13 cellular contexts compared by ENCODE assay signal in genomic region chr6:151176941-151177760, GRCh38.
DNase-seq lines count a peak whose midpoint lies in the region; ATAC-seq and TF ChIP-seq lines count a peak whose summit lies in the region.
"Had no signal": no experiment of that assay in that cellular context is flagged by ENCODE, and none has a peak within 500 bp of the region (broad histone marks: within the 10 kb centered on the region; RNA-seq: fewer than 3 reads in every experiment).

No MANE protein-coding gene starts in this region.

- TF ChIP-seq RAD21 in HCT116 (IDR thresholded peaks at IDR 0.05; ENCODE audit: low read depth) (no peak), SK-N-SH (IDR thresholded peaks at IDR 0.05; ENCODE audit: low read length) (no peak)

- no peak overlapping the region for H2BK120ac ChIP-seq in mesenchymal stem cell (ENCODE audit: low read depth, low read length)

- H3K36me3 Mint-ChIP-seq in naive thymus-derived CD8-positive, alpha-beta T cell: no peaks in the 10 kb centered on the region
- H3K36me3 Mint-ChIP-seq: CD4-positive, CD25-positive, alpha-beta regulatory T cell had no signal

- H3K4ac ChIP-seq in mesenchymal stem cell (ENCODE audit: low read depth in 1 of 2, low read length in 2 of 2): no peak overlapping the region

- H3K4me3 Mint-ChIP-seq in naive thymus-derived CD8-positive, alpha-beta T cell: no peak overlapping the region
- H3K4me3 Mint-ChIP-seq: CD4-positive, CD25-positive, alpha-beta regulatory T cell had no signal

- H4K8ac ChIP-seq in mesenchymal stem cell (ENCODE audit: low read length): no peak overlapping the region

- no peak for DNase-seq in HCT116 (ENCODE audit: low read depth, low spot score)
- no peak for DNase-seq in SK-N-SH
- peak; percentile 21 for DNase-seq in dedifferentiated amniotic fluid mesenchymal stem cell (ENCODE audit: extremely low spot score)
- DNase-seq in mesenchymal stem cell: no peak
- no peak for DNase-seq in AG20443 (ENCODE audit: low spot score)
- no peak for DNase-seq in caudate nucleus (lab: John Stamatoyannopoulos, UW)
- no peak for DNase-seq in naive thymus-derived CD8-positive, alpha-beta T cell
- DNase-seq in HEK293T (ENCODE audit: extremely low spot score): no peak
- DNase-seq: CD4-positive, CD25-positive, alpha-beta regulatory T cell; DMS53; GM23248 had no signal

- H3K79me1 ChIP-seq in mesenchymal stem cell (replicated peaks; ENCODE audit: low read length, poor library complexity, severe bottlenecking): no peaks in the 10 kb centered on the region

- H3K4me1 ChIP-seq in HCT116 (ENCODE audit: control insufficient read depth in 1 of 2, insufficient read depth in 2 of 2, low read length in 2 of 2): peaks cover 0 to 5% of the 10 kb centered on the region in 2 experiments; a peak in 1 of 4 replicates
- H3K4me1 ChIP-seq in SK-N-SH (ENCODE audit: control insufficient read depth in 1 of 2, insufficient read depth in 2 of 2, low read depth in 1 of 2, low read length in 1 of 2): peaks cover 3 to 8% of the 10 kb centered on the region in 2 experiments; a peak in 2 of 4 replicates
- H3K4me1 ChIP-seq in mesenchymal stem cell (ENCODE audit: control insufficient read depth, insufficient read depth, low read depth, low read length): no peaks in the 10 kb centered on the region

- no TSS peak for BruUV-seq in HCT116 (replicated peaks; lab: Mats Ljungman, UMichigan)

- no peak overlapping the region for H2AK5ac ChIP-seq in mesenchymal stem cell (ENCODE audit: low read length, severe bottlenecking)

- H3K27me3 ChIP-seq in HCT116 (ENCODE audit: insufficient read depth, low read length) (no peaks in the 10 kb centered on the region), SK-N-SH (ENCODE audit: insufficient read depth) (no peaks in the 10 kb centered on the region), mesenchymal stem cell (ENCODE audit: control insufficient read depth in 1 of 2, insufficient read depth in 1 of 2, low read length in 2 of 2) (no peaks in the 10 kb centered on the region)
- H3K27me3 ChIP-seq: BLaER1 treated with 17β-estradiol and CSF1 and Interleukin-3, amounts not matched to agents 10 nM and 100 nM had no signal

- RAD21 ChIA-PET in HCT116 (lab: Charles Lee; ENCODE audit: low non-redundant PET in 1 of 2, low total read pairs in 2 of 2, uncharacterized antibody in 2 of 2, unreplicated experiment in 2 of 2): no interaction called here

- no peak overlapping the region for H2BK15ac ChIP-seq in mesenchymal stem cell (ENCODE audit: low read depth, poor library complexity, severe bottlenecking)

- CTCF ChIA-PET in HCT116 (lab: Charles Lee): no interaction called here
- CTCF ChIA-PET in SK-N-SH (lab: Yijun Ruan, JAX): no interaction called here
- CTCF ChIA-PET in HEK293T (lab: Yijun Ruan, JAX): no interaction called here

- H4K20me1 ChIP-seq in HCT116 (ENCODE audit: insufficient read depth): no peaks in the 10 kb centered on the region
- H4K20me1 ChIP-seq in SK-N-SH (ENCODE audit: insufficient read depth): no peaks in the 10 kb centered on the region
- H4K20me1 ChIP-seq: BLaER1 treated with 17β-estradiol and CSF1 and Interleukin-3, amounts not matched to agents 10 nM and 100 nM had no signal

- H3K14ac ChIP-seq in mesenchymal stem cell (ENCODE audit: low read length in 2 of 2): no peak overlapping the region

- H3K27me3 Mint-ChIP-seq in naive thymus-derived CD8-positive, alpha-beta T cell: peaks cover 22 to 54% (median 29%) of the 10 kb centered on the region in 5 donors

- H3K9ac ChIP-seq in HCT116 (ENCODE audit: low read length): no peak overlapping the region
- no peak overlapping the region for H3K9ac ChIP-seq in SK-N-SH
- H3K9ac ChIP-seq in mesenchymal stem cell (ENCODE audit: low read length): peak overlapping the region; percentile 8
- H3K9ac ChIP-seq: BLaER1 treated with 17β-estradiol and CSF1 and Interleukin-3, amounts not matched to agents 10 nM and 100 nM; GM23248 had no signal

- H3K18ac ChIP-seq in mesenchymal stem cell (ENCODE audit: low read depth in 1 of 2, low read length in 2 of 2): no peak overlapping the region

- intact Hi-C loops in HCT116 (cut with micrococcal nuclease): no loop called here

- H3K9me2 ChIP-seq in HCT116 (ENCODE audit: insufficient read depth) (no peaks in the 10 kb centered on the region), SK-N-SH (no peaks in the 10 kb centered on the region)

- H3K79me2 ChIP-seq in HCT116 (ENCODE audit: insufficient read depth, low read length): no peaks in the 10 kb centered on the region
- no peaks in the 10 kb centered on the region for H3K79me2 ChIP-seq in SK-N-SH (ENCODE audit: insufficient read depth)

- no peak overlapping the region for H2BK5ac ChIP-seq in mesenchymal stem cell (ENCODE audit: low read depth, low read length, poor library complexity, severe bottlenecking)

- H3K27ac ChIP-seq in HCT116 (ENCODE audit: low read depth, low read length) (no peak overlapping the region), SK-N-SH (ENCODE audit: low read depth in 2 of 2, low read length in 1 of 2) (no peak overlapping the region), mesenchymal stem cell (ENCODE audit: low read length, poor library complexity, severe bottlenecking) (no peak overlapping the region), caudate nucleus (ENCODE audit: low read depth, low read length) (no peak overlapping the region)
- H3K27ac ChIP-seq: BLaER1 treated with 17β-estradiol and CSF1 and Interleukin-3, amounts not matched to agents 10 nM and 100 nM; GM23248 had no signal

- H4K91ac ChIP-seq in mesenchymal stem cell (ENCODE audit: low read length): no peak overlapping the region

- H3K27ac Mint-ChIP-seq in naive thymus-derived CD8-positive, alpha-beta T cell: no peak overlapping the region
- H3K27ac Mint-ChIP-seq: CD4-positive, CD25-positive, alpha-beta regulatory T cell had no signal

- H3K4me3 ChIP-seq in HCT116 (replicated peaks in 1 of 2; ENCODE audit: low read depth in 1 of 2, low read length in 2 of 2): no peak overlapping the region
- no peak overlapping the region for H3K4me3 ChIP-seq in SK-N-SH (ENCODE audit: low read depth in 2 of 2, low read length in 1 of 2)
- no peak overlapping the region for H3K4me3 ChIP-seq in mesenchymal stem cell (ENCODE audit: insufficient read depth in 1 of 2, low read depth in 1 of 2, low read length in 2 of 2)
- H3K4me3 ChIP-seq: BLaER1 treated with 17β-estradiol and CSF1 and Interleukin-3, amounts not matched to agents 10 nM and 100 nM; GM12878; GM23248 had no signal

- no peak overlapping the region for H3K23ac ChIP-seq in mesenchymal stem cell (ENCODE audit: low read length in 2 of 2)

- no peak overlapping the region for H2BK12ac ChIP-seq in mesenchymal stem cell (ENCODE audit: low read length in 2 of 2)

- peaks cover 0 to 4% (median 0%) of the 10 kb centered on the region in 9 donors for H3K9me3 Mint-ChIP-seq in naive thymus-derived CD8-positive, alpha-beta T cell

- H3K36me3 ChIP-seq in HCT116 (ENCODE audit: control insufficient read depth in 1 of 2, insufficient read depth in 2 of 2, low read length in 2 of 2) (no peaks in the 10 kb centered on the region), SK-N-SH (replicated peaks in 1 of 2; ENCODE audit: control insufficient read depth in 1 of 2, insufficient read depth in 2 of 2, low read length in 1 of 2) (no peaks in the 10 kb centered on the region), mesenchymal stem cell (ENCODE audit: control insufficient read depth in 1 of 2, insufficient read depth in 2 of 2, low read depth in 1 of 2, low read length in 2 of 2) (no peaks in the 10 kb centered on the region)
- H3K36me3 ChIP-seq: BLaER1 treated with 17β-estradiol and CSF1 and Interleukin-3, amounts not matched to agents 10 nM and 100 nM had no signal

- H3K9me3 ChIP-seq in HCT116 (ENCODE audit: control insufficient read depth in 1 of 2, insufficient read depth in 1 of 2, low read depth in 1 of 2, low read length in 2 of 2) (no peaks in the 10 kb centered on the region), SK-N-SH (no peaks in the 10 kb centered on the region), mesenchymal stem cell (ENCODE audit: control insufficient read depth, low read length) (no peaks in the 10 kb centered on the region)

- no peak for TF ChIP-seq CTCF in HCT116 (IDR thresholded peaks at IDR 0.05 in 2 of 3, conservative IDR thresholded peaks at IDR 0.05 in 1 of 3; ENCODE audit: borderline replicate concordance in 1 of 3, insufficient read depth in 1 of 3, low read depth in 2 of 3, low read length in 2 of 3)
- no peak for TF ChIP-seq CTCF in SK-N-SH (IDR thresholded peaks at IDR 0.05)

- WGBS in SK-N-SH (ENCODE audit: low lambda C conversion rate): 73% methylated on average over 2 of the region's 2 CpGs
- 78% methylated on average over 2 of the region's 2 CpGs for WGBS in mesenchymal stem cell

- no peak overlapping the region for H3K4me2 ChIP-seq in HCT116 (ENCODE audit: low read length)
- no peak overlapping the region for H3K4me2 ChIP-seq in SK-N-SH
- H3K4me2 ChIP-seq in mesenchymal stem cell (ENCODE audit: low read length, poor library complexity, severe bottlenecking): no peak overlapping the region
- H3K4me2 ChIP-seq: BLaER1 treated with 17β-estradiol and CSF1 and Interleukin-3, amounts not matched to agents 10 nM and 100 nM had no signal

- H3K4me1 Mint-ChIP-seq in naive thymus-derived CD8-positive, alpha-beta T cell: no peaks in the 10 kb centered on the region
- H3K4me1 Mint-ChIP-seq: CD4-positive, CD25-positive, alpha-beta regulatory T cell had no signal

- TF ChIP-seq POLR2A in HCT116 (IDR thresholded peaks at IDR 0.05; ENCODE audit: borderline replicate concordance, extremely low read depth, insufficient read depth, insufficient read length): no peak

- H2AFZ ChIP-seq in HCT116 (ENCODE audit: low read depth, low read length, poor library complexity, severe bottlenecking) (peak overlapping the region; percentile 75), SK-N-SH (ENCODE audit: low read depth) (0 out of 2 replicates have a peak overlapping the region, but pooled peaks have one; percentile 29), mesenchymal stem cell (ENCODE audit: low read depth, low read length) (no peak overlapping the region)
- H2AFZ ChIP-seq: GM23248 had no signal

- ATAC-seq in HCT116: no peak
- no peak for ATAC-seq in naive thymus-derived CD8-positive, alpha-beta T cell
- ATAC-seq: GM12878 had no signal

- H3F3A ChIP-seq in SK-N-SH (replicated peaks; ENCODE audit: insufficient read depth): peaks cover 7% of the 10 kb centered on the region

- POLR2A ChIA-PET in HCT116 (lab: Charles Lee): interaction anchor here (1.3 kb wide), 1 partner anchor 64 kb away, joined by 3 read pairs; no protein-coding TSS in a partner anchor
- POLR2A ChIA-PET in SK-N-SH (lab: Yijun Ruan, JAX): no interaction called here
- POLR2A ChIA-PET in naive thymus-derived CD8-positive, alpha-beta T cell (lab: Charles Lee): no interaction called here
- POLR2A ChIA-PET in HEK293T (lab: Yijun Ruan, JAX): no interaction called here

- no peak for TF ChIP-seq EP300 in SK-N-SH (IDR thresholded peaks at IDR 0.05; ENCODE audit: borderline replicate concordance in 1 of 2, low read depth in 1 of 2, low read length in 1 of 2)

TF ChIP-seq in HCT116, 20 proteins besides CTCF, POLR2A, EP300 and RAD21 (continues in another document):
- TF ChIP-seq CBX3 (IDR thresholded peaks at IDR 0.05; ENCODE audit: low read depth) (no peak), CEBPB (IDR thresholded peaks at IDR 0.05; ENCODE audit: low read depth) (no peak)

TF ChIP-seq in SK-N-SH, 30 proteins besides CTCF, POLR2A, EP300 and RAD21 (continues in another document):
- TF ChIP-seq ELF1 (IDR thresholded peaks at IDR 0.05): no peak

TF ChIP-seq in HEK293T, 16 proteins besides CTCF, POLR2A, EP300 and RAD21:
- TF ChIP-seq TARDBP (IDR thresholded peaks at IDR 0.05): no peak
- no peak for TF ChIP-seq LEF1 (IDR thresholded peaks at IDR 0.05; ENCODE audit: borderline replicate concordance)
